Comparison of ENCODE assay signal across 8 cellular contexts in the genomic region with DNA sequence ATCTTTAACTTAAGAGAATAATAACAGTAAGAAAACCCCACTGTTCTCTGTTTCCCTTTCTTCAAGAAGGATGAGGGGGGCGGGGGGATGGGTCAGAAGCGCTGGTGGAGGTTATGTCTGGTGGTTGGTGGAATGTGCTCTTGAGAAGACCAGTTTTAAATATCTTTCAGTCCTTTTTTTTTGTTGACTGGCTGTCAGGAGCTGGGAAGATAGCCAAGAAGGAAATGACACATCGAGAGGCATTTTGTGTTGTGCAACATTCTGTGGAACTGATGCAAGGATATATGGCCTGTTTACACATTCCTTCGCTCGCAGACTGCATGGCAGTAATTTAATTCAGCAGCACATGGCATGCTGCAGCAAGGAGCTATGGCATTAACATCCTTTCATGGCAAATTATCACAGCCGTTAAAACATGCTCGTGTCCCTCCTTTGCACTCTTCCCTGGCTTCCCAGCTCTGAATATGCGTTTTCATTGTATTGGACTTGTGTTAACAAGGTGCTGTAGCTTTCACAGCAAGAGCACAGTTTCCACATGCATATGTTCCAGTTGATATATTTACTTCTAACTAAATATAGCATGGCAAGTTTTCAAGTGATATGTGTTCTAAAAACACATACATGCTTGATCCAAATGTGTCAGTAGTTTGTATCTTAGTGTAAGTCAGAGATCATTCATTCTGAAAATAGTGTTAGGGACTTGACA.
DNase-seq lines count a peak whose midpoint lies in the region; ATAC-seq, FAIRE-seq and TF ChIP-seq lines count a peak whose summit lies in the region.

No MANE protein-coding gene starts in this region.

- intact Hi-C loops in K562 (cut with micrococcal nuclease) (loop anchor here (2.0 kb wide), 1 partner anchor 67 kb away; no protein-coding TSS in a partner anchor), spleen (cut with DNase I; ENCODE audit: low total_unique reads) (no loop called here)

- H4K20me1 ChIP-seq in GM23338 (replicated peaks; ENCODE audit: insufficient read depth), result no peaks in the 10 kb centered on the region
- no peaks in the 10 kb centered on the region for H4K20me1 ChIP-seq in K562 (replicated peaks; ENCODE audit: control insufficient read depth, insufficient read depth, low read length)

- POLR2A ChIA-PET in K562 (lab: Yijun Ruan, JAX), result interaction anchor here (0.6 to 2.1 kb wide), 5 partner anchors 9 to 291 kb away, joined by 3 to 8 read pairs (median 5); no protein-coding TSS in a partner anchor

- peak; percentile 97 for FAIRE-seq in K562 (lab: Jason Lieb, UNC)

- no peak overlapping the region for H3K4me3 Mint-ChIP-seq in GM23338

- under 1% methylated on average over 8 of the region's 8 CpGs for WGBS in K562 (ENCODE audit: insufficient coverage, low coverage, missing lambda C conversion rate)
- 13 to 29% (median 15%) methylated on average over 8 of the region's 8 CpGs for WGBS in spleen, 5 donors

- TF ChIP-seq POLR2A in K562 (conservative IDR thresholded peaks at IDR 0.05), result peak; percentile 65
- TF ChIP-seq POLR2A in spleen (IDR thresholded peaks at IDR 0.05), result no peak

- H3K4me2 ChIP-seq in GM23338, result peak overlapping the region; percentile 61
- H3K4me2 ChIP-seq in K562 (ENCODE audit: insufficient read depth, low read length), result peak overlapping the region; percentile 80

- no peaks in the 10 kb centered on the region for H3K9me3 Mint-ChIP-seq in GM23338

- H3K27ac ChIP-seq in GM23338 (ENCODE audit: low read depth), result no peak overlapping the region
- H3K27ac ChIP-seq in K562 (ENCODE audit: extremely low read depth, low read depth, low read length), result peak overlapping the region; percentile 93
- H3K27ac ChIP-seq in spleen, result peak overlapping the region in 7 of 8 donors; percentile 61 to 88 (median 69)

- no peaks in the 10 kb centered on the region for H3K9me1 ChIP-seq in K562 (ENCODE audit: control insufficient read depth, insufficient read depth, low read length)

- CTCF ChIA-PET in K562 (lab: Yijun Ruan, JAX; ENCODE audit: low intra/inter-chr PET ratio), result no interaction called here

- H3K27me3 Mint-ChIP-seq in GM23338 (ENCODE audit: insufficient read depth, low read depth, poor library complexity), result peaks cover 1% of the 10 kb centered on the region

- H3K79me2 ChIP-seq in GM23338 (replicated peaks; ENCODE audit: insufficient read depth), result no peaks in the 10 kb centered on the region
- no peaks in the 10 kb centered on the region for H3K79me2 ChIP-seq in K562 (ENCODE audit: control insufficient read depth, insufficient read depth, low read length)

- no peaks in the 10 kb centered on the region for H3F3A ChIP-seq in GM23338 (replicated peaks; ENCODE audit: low read depth)

- peaks cover 29% of the 10 kb centered on the region for H3K4me1 ChIP-seq in GM23338 (ENCODE audit: insufficient read depth)
- peaks cover 5 to 47% of the 10 kb centered on the region in 2 experiments for H3K4me1 ChIP-seq in K562 (replicated peaks in 1 of 2; ENCODE audit: control insufficient read depth in 2 of 2, insufficient read depth in 2 of 2, low read length in 2 of 2)
- peaks cover 7% of the 10 kb centered on the region for H3K4me1 ChIP-seq in iPS-15b (ENCODE audit: control insufficient read depth, insufficient read depth, low read length)
- peaks cover 4 to 78% (median 33%) of the 10 kb centered on the region in 6 donors for H3K4me1 ChIP-seq in spleen

- H3K9ac ChIP-seq in K562 (ENCODE audit: insufficient read depth in 1 of 2, low read depth in 2 of 2, low read length in 2 of 2) (peak overlapping the region; percentile 46 to 60; a peak in 3 of 4 replicates), iPS-15b (ENCODE audit: low read depth, low read length) (no peak overlapping the region)

- no peak overlapping the region for H2AFZ ChIP-seq in GM23338
- peak overlapping the region; percentile 92 for H2AFZ ChIP-seq in K562 (ENCODE audit: low read depth, low read length)

- peak; percentile 97 for DNase-seq in ACHN
- DNase-seq in GM23338 (ENCODE audit: low spot score), result peak; percentile 55
- peak; percentile 97 for DNase-seq in NOMO-1 treated with DMSO at 0.1 percent for 48 hours (lab: John Stamatoyannopoulos, UW; ENCODE audit: unreplicated experiment)
- peak; percentile 65 to 94 (median 78) for DNase-seq in K562 (ENCODE audit: extremely low read depth in 1 of 4, low spot score in 3 of 4)
- DNase-seq in spleen, result no peak
- no peak for DNase-seq in NCI-H128 (lab: John Stamatoyannopoulos, UW; ENCODE audit: unreplicated experiment)

- peak; percentile 20 to 48 for TF ChIP-seq RAD21 in K562 (CRISPR knock-in tag; conservative IDR thresholded peaks at IDR 0.05 in 1 of 2, IDR thresholded peaks at IDR 0.05 in 1 of 2)

- TF ChIP-seq EP300 in K562 (IDR thresholded peaks at IDR 0.05; ENCODE audit: low read length), result peak; percentile 97

- H3K27me3 ChIP-seq in GM23338 (ENCODE audit: insufficient read depth) (no peaks in the 10 kb centered on the region), K562 (ENCODE audit: control insufficient read depth in 2 of 2, insufficient read depth in 2 of 2, low read length in 2 of 2) (no peaks in the 10 kb centered on the region), iPS-15b (ENCODE audit: control insufficient read depth, insufficient read depth, low read length) (no peaks in the 10 kb centered on the region), spleen (replicated peaks in 1 of 7) (no peaks in the 10 kb centered on the region)

- H3K27ac Mint-ChIP-seq in GM23338, result peak overlapping the region; percentile 39

- no peak for TF ChIP-seq CTCF in GM23338 (conservative IDR thresholded peaks at IDR 0.05; ENCODE audit: low read depth in 2 of 2)
- TF ChIP-seq CTCF in K562 (IDR thresholded peaks at IDR 0.05 in 2 of 3, conservative IDR thresholded peaks at IDR 0.05 in 1 of 3; ENCODE audit: insufficient read depth in 2 of 3, low read depth in 1 of 3, low read length in 3 of 3), result no peak
- TF ChIP-seq CTCF in spleen (IDR thresholded peaks at IDR 0.05 in 8 of 11, conservative IDR thresholded peaks at IDR 0.05 in 3 of 11), result no peak

- H3K9me3 ChIP-seq in K562 (replicated peaks; ENCODE audit: control insufficient read depth, insufficient read depth, low read depth, low read length) (no peaks in the 10 kb centered on the region), iPS-15b (ENCODE audit: control insufficient read depth, insufficient read depth, low read length) (no peaks in the 10 kb centered on the region), spleen (no peaks in the 10 kb centered on the region)

- TSS peak; percentile 86 for BruUV-seq in K562 (replicated peaks; lab: Mats Ljungman, UMichigan)

- ATAC-seq in GM23338, result peak; percentile 64
- peak; percentile 90 for ATAC-seq in K562
- no peak for ATAC-seq in HG02798 (IDR thresholded peaks at IDR 0.05; ENCODE audit: poor library complexity, unreplicated experiment)

- no peaks in the 10 kb centered on the region for H3K36me3 Mint-ChIP-seq in GM23338 (ENCODE audit: low read depth)

- peaks cover 27% of the 10 kb centered on the region for H3K4me1 Mint-ChIP-seq in GM23338

- in situ Hi-C loops in ACHN (cut with HindIII; ENCODE audit: low pct_ligation_motif_present, low pct_unique_long_range_greater_than_20kb, low sequenced_read_pairs) (no loop called here), K562 (cut with MboI) (no loop called here)

- H3K36me3 ChIP-seq in GM23338 (ENCODE audit: insufficient read depth), result no peaks in the 10 kb centered on the region
- no peaks in the 10 kb centered on the region for H3K36me3 ChIP-seq in K562 (ENCODE audit: control insufficient read depth, insufficient read depth, low read length)
- no peaks in the 10 kb centered on the region for H3K36me3 ChIP-seq in iPS-15b (ENCODE audit: control insufficient read depth, insufficient read depth, low read length)
- no peaks in the 10 kb centered on the region for H3K36me3 ChIP-seq in spleen

- 0 out of 2 replicates have a peak, but pooled peaks cover 5% of the 10 kb centered on the region for H3K9me2 ChIP-seq in GM23338 (ENCODE audit: insufficient read depth)

- H3K4me3 ChIP-seq in GM23338 (no peak overlapping the region), K562 (no peak overlapping the region), iPS-15b (ENCODE audit: low read depth, low read length) (peak overlapping the region; percentile 6), spleen (peak overlapping the region in 1 of 8 donors; percentile 44)

TF ChIP-seq in GM23338, 12 proteins besides CTCF, POLR2A, EP300 and RAD21:
- TF ChIP-seq CREB1 (CRISPR knock-in tag; IDR thresholded peaks at IDR 0.05; ENCODE audit: low read depth) (no peak), NANOG (IDR thresholded peaks at IDR 0.05; ENCODE audit: borderline replicate concordance) (peak; percentile 31; the same call in 1 of the 2 replicates)

TF ChIP-seq in K562, 482 proteins besides CTCF, POLR2A, EP300 and RAD21 (continues in another document):
- TF ChIP-seq KDM4B (IDR thresholded peaks at IDR 0.05; ENCODE audit: borderline replicate concordance in 2 of 2, low read depth in 1 of 2) (no peak), ZBTB17 (CRISPR knock-in tag; IDR thresholded peaks at IDR 0.05) (no peak), MYC (IDR thresholded peaks at IDR 0.05; ENCODE audit: low read depth, low read length) (peak; percentile 98), MYC (CRISPR knock-in tag; IDR thresholded peaks at IDR 0.05; ENCODE audit: borderline replicate concordance, low read depth) (0 out of 2 replicates have a peak, but pooled peaks have one; percentile 60)
- TF ChIP-seq, protein P1, sequence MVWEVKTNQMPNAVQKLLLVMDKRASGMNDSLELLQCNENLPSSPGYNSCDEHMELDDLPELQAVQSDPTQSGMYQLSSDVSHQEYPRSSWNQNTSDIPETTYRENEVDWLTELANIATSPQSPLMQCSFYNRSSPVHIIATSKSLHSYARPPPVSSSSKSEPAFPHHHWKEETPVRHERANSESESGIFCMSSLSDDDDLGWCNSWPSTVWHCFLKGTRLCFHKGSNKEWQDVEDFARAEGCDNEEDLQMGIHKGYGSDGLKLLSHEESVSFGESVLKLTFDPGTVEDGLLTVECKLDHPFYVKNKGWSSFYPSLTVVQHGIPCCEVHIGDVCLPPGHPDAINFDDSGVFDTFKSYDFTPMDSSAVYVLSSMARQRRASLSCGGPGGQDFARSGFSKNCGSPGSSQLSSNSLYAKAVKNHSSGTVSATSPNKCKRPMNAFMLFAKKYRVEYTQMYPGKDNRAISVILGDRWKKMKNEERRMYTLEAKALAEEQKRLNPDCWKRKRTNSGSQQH (CRISPR knock-in tag; IDR thresholded peaks at IDR 0.05), result no peak

Comparison
In these comparisons a context has a peak if more than half of its experiments do, and no peak if none do; other contexts are left out.
1. DNase-seq: peak in ACHN (single experiment), GM23338 (single experiment), NOMO-1 treated with DMSO at 0.1 percent for 48 hours (single experiment) and K562 (4 of 4); none in spleen (single experiment) and NCI-H128 (single experiment).